In the genomic region with DNA sequence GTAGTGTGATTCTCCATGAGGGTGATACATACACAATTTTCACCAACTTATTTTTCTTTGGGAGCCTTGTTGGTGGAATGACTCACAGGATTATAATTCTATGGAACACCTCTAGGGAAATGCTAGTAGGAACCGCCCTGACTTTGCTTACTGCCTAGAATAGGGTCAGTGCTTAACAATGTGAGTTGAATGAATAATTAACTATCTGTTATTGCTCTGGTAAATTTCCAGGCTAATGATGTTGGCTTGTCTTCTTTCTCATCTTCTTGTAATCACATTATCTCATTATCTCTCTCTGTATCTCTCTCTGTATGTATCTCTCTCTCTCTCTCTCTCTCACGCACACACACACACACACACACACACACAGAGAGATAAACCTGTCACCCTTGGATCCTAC, we compare ENCODE assay signal across 1 cellular context.
TF ChIP-seq lines count a peak whose summit lies in the region.

No MANE protein-coding gene starts in this region.

TF ChIP-seq in A549, 52 proteins besides CTCF, POLR2A, EP300 and RAD21:
- no peak for TF ChIP-seq FOSB (CRISPR knock-in tag; IDR thresholded peaks at IDR 0.05)
- TF ChIP-seq ELK1 (IDR thresholded peaks at IDR 0.05; ENCODE audit: low read depth, low read length), result no peak
- TF ChIP-seq NR3C1 (IDR thresholded peaks at IDR 0.05), result no peak
- peak; percentile 24; the same call in 1 of the 2 replicates for TF ChIP-seq GATA3 (IDR thresholded peaks at IDR 0.05; ENCODE audit: borderline replicate concordance)
- no peak for TF ChIP-seq JUNB (IDR thresholded peaks at IDR 0.05)
- no peak for TF ChIP-seq JUN (IDR thresholded peaks at IDR 0.05)
- no peak for TF ChIP-seq FOSL2 (IDR thresholded peaks at IDR 0.05)
- 0 out of 2 replicates have a peak, but pooled peaks have one; percentile 31 for TF ChIP-seq FOSL2 (CRISPR knock-in tag; IDR thresholded peaks at IDR 0.05)
- TF ChIP-seq ZNF302 (CRISPR knock-in tag; IDR thresholded peaks at IDR 0.05), result no peak
- no peak for TF ChIP-seq PBX3 (IDR thresholded peaks at IDR 0.05)
- no peak for TF ChIP-seq HOXA7 (CRISPR knock-in tag; IDR thresholded peaks at IDR 0.05)
TF ChIP-seq in A549: peak in this region for 2.
